ENCODE assay signal across 8 cellular contexts in the genomic region with DNA sequence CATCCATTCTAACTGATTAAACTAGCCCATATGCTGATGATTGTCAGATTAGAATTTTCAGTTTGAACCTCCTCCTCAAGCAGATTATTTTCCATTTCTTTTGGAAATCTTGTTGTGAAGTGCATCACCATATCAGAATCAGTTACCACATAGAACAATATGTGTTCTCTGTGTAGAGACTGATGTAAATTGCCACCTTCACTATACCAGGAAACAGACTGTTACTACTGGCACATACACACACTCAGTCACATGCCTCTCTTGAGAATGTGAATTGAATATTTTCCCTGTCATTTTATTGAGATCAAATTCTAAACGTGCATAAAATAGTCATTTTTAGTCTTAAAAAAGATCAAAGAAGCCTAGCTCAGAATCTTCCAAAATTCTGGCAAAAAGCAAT.
"Had no signal": no experiment of that assay in that cellular context is flagged by ENCODE, and none has a peak within 500 bp of the region (broad histone marks: within the 10 kb centered on the region; RNA-seq: fewer than 3 reads in every experiment).

No MANE protein-coding gene starts in this region.

- ATAC-seq: GM23338, HCT116, HepG2 had no signal

- H3K27ac ChIP-seq: HL-60 had no signal

- H3K4me3 ChIP-seq: GM23338, HAP-1 had no signal

- DNase-seq: H7, HFFc6 had no signal

- H2AFZ ChIP-seq: GM23338 had no signal

- H3K36me3 ChIP-seq: HAP-1 had no signal

- FAIRE-seq: H1, HepG2 had no signal
